15 cellular contexts compared by ENCODE assay signal in genomic region chr11:18280438-18281046, GRCh38. TPM values are rescaled to one million over a fixed set of nuclear protein-coding genes. Genes with fewer than 3 reads are reported as not detected.
DNase-seq lines count a peak whose midpoint lies in the region; ATAC-seq and TF ChIP-seq lines count a peak whose summit lies in the region.
"Had no signal": no experiment of that assay in that cellular context is flagged by ENCODE, and none has a peak within 500 bp of the region (broad histone marks: within the 10 kb centered on the region; RNA-seq: fewer than 3 reads in every experiment).

No MANE protein-coding gene starts in this region.

- peak overlapping the region; percentile 77 to 92 (median 87) for H3K27ac Mint-ChIP-seq in CD14-positive monocyte

- BruUV-seq in PC-9 (replicated peaks; lab: Mats Ljungman, UMichigan) = no TSS peak

- no peak overlapping the region for H3K27ac ChIP-seq in PC-9
- H3K27ac ChIP-seq: BLaER1 treated with 17β-estradiol and CSF1 and Interleukin-3, amounts not matched to agents 10 nM and 100 nM had no signal

- no peak overlapping the region for H3K4me3 ChIP-seq in PC-9
- H3K4me3 ChIP-seq: BLaER1 treated with 17β-estradiol and CSF1 and Interleukin-3, amounts not matched to agents 10 nM and 100 nM; smooth muscle cell had no signal

- no peaks in the 10 kb centered on the region for H4K20me1 ChIP-seq in PC-9 (ENCODE audit: insufficient read depth)
- H4K20me1 ChIP-seq: BLaER1 treated with 17β-estradiol and CSF1 and Interleukin-3, amounts not matched to agents 10 nM and 100 nM had no signal

- CTCF ChIA-PET in PC-9 (lab: Charles Lee) = interaction anchor here (0.8 kb wide), 1 partner anchor 24 kb away, joined by 5 read pairs; no protein-coding TSS in a partner anchor

- H3F3A ChIP-seq in PC-9 (ENCODE audit: insufficient read depth, low read depth) = peaks cover 10% of the 10 kb centered on the region

- DNase-seq in CD14-positive monocyte (ENCODE audit: low spot score) = no peak
- DNase-seq in MV-4-11 (lab: John Stamatoyannopoulos, UW) = peak; percentile 35
- DNase-seq in hepatic stellate cell (ENCODE audit: low spot score) = no peak
- DNase-seq in NCI-H82 (lab: John Stamatoyannopoulos, UW) = no peak
- no peak for DNase-seq in NCI-H1092 treated with DMSO at 0.1 percent for 48 hours (lab: John Stamatoyannopoulos, UW)
- DNase-seq in PC-9 = no peak
- DNase-seq: dermis blood vessel endothelial cell, NCI-H510A treated with DMSO at 0.1 percent for 48 hours had no signal

- peaks cover 47% of the 10 kb centered on the region for H3K4me1 Mint-ChIP-seq in CD14-positive monocyte

- no peaks in the 10 kb centered on the region for H3K4me1 ChIP-seq in PC-9 (replicated peaks; ENCODE audit: insufficient read depth)

- H3K79me2 ChIP-seq in PC-9 (ENCODE audit: low read depth) = no peaks in the 10 kb centered on the region

- H2AFZ ChIP-seq in PC-9 = no peak overlapping the region

- H3K4me3 Mint-ChIP-seq in CD14-positive monocyte = peak overlapping the region; percentile 39 to 57

- no peaks in the 10 kb centered on the region for H3K27me3 ChIP-seq in PC-9 (ENCODE audit: insufficient read depth, low read depth)
- H3K27me3 ChIP-seq: BLaER1 treated with 17β-estradiol and CSF1 and Interleukin-3, amounts not matched to agents 10 nM and 100 nM had no signal

- H3K36me3 ChIP-seq in PC-9 (ENCODE audit: low read depth) = peaks cover 28% of the 10 kb centered on the region; the same call in 1 of the 2 replicates

- H3K4me2 ChIP-seq in PC-9 = no peak overlapping the region
- H3K4me2 ChIP-seq: BLaER1 treated with 17β-estradiol and CSF1 and Interleukin-3, amounts not matched to agents 10 nM and 100 nM; smooth muscle cell had no signal

- H3K27me3 Mint-ChIP-seq in CD14-positive monocyte (ENCODE audit: low read depth in 3 of 3) = no peaks in the 10 kb centered on the region

- ATAC-seq in GM18909 (IDR thresholded peaks at IDR 0.05; ENCODE audit: poor library complexity, unreplicated experiment) (peak; percentile 82), HG02840 (IDR thresholded peaks at IDR 0.05; ENCODE audit: low FRiP score, unreplicated experiment) (peak; percentile 81)
- ATAC-seq: HCT116 had no signal

- no peak for TF ChIP-seq CTCF in CD14-positive monocyte (IDR thresholded peaks at IDR 0.05)
- TF ChIP-seq CTCF in PC-9 (conservative IDR thresholded peaks at IDR 0.05) = no peak

- peaks cover 35 to 43% of the 10 kb centered on the region in 2 donors for H3K36me3 Mint-ChIP-seq in CD14-positive monocyte

- H3K9me2 ChIP-seq in PC-9 (ENCODE audit: insufficient read depth) = no peaks in the 10 kb centered on the region

- no peaks in the 10 kb centered on the region for H3K9me3 Mint-ChIP-seq in CD14-positive monocyte

- no peaks in the 10 kb centered on the region for H3K9me3 ChIP-seq in PC-9 (ENCODE audit: insufficient read depth, low read depth)

- intact Hi-C loops in CD14-positive monocyte (cut with micrococcal nuclease) (loop anchor here in 1 of 2 donors (5.0 kb wide), 1 partner anchor 38 kb away; no protein-coding TSS in a partner anchor), PC-9 (cut with micrococcal nuclease; ENCODE audit: unreplicated experiment) (no loop called here)

- POLR2A ChIA-PET in PC-9 (lab: Charles Lee; ENCODE audit: unreplicated experiment) = interaction anchor here (0.7 kb wide), 1 partner anchor 55 kb away, joined by 4 read pairs; no protein-coding TSS in a partner anchor

RNA-seq across cellular contexts. Expression of gene SAA1, which starts 14.5 kb away (rescaled TPM):
- not detected for polyA plus RNA-seq in CD14-positive monocyte
- 1.9 TPM in 1 of 2 replicates, not detected in the other for total RNA-seq in PC-9 (2021)
- total RNA-seq: activated CD8-positive, alpha-beta memory T cell treated with anti-CD3 and anti-CD28 coated beads for 36 hours; smooth muscle cell; urinary bladder had no signal

RNA-seq across cellular contexts. Expression of gene SAA2, which starts 32.1 kb away (rescaled TPM):
- not detected for polyA plus RNA-seq in CD14-positive monocyte
- total RNA-seq in PC-9 (2021) = 1.2 TPM in 1 of 2 replicates, not detected in the other
- total RNA-seq: activated CD8-positive, alpha-beta memory T cell treated with anti-CD3 and anti-CD28 coated beads for 36 hours; smooth muscle cell; urinary bladder had no signal
- polyA plus RNA-seq: smooth muscle cell had no signal

RNA-seq across cellular contexts. Expression of gene HPS5, which starts 41.4 kb away (rescaled TPM):
- 10 to 100 TPM; 12.9 to 17.7 TPM for polyA plus RNA-seq in CD14-positive monocyte
- total RNA-seq in PC-9 (2021) = 35.2 and 39.2 TPM in 2 replicates

RNA-seq across cellular contexts. Expression of gene GTF2H1, which starts 41.8 kb away (rescaled TPM):
- 10 to 100 TPM; 23.0 to 26.2 TPM for polyA plus RNA-seq in CD14-positive monocyte
- 72.9 and 89.1 TPM in 2 replicates for total RNA-seq in PC-9 (2021)

RNA-seq across cellular contexts. Expression of gene SAA4, which starts 43.9 kb away (rescaled TPM):
- not detected for polyA plus RNA-seq in CD14-positive monocyte
- total RNA-seq in PC-9 (2021) = not detected in 2 replicates
- total RNA-seq: activated CD8-positive, alpha-beta memory T cell treated with anti-CD3 and anti-CD28 coated beads for 36 hours; dermis blood vessel endothelial cell; smooth muscle cell; urinary bladder had no signal
- polyA plus RNA-seq: smooth muscle cell had no signal
